Comparison of ENCODE assay signal across 1 cellular context in the genomic region with DNA sequence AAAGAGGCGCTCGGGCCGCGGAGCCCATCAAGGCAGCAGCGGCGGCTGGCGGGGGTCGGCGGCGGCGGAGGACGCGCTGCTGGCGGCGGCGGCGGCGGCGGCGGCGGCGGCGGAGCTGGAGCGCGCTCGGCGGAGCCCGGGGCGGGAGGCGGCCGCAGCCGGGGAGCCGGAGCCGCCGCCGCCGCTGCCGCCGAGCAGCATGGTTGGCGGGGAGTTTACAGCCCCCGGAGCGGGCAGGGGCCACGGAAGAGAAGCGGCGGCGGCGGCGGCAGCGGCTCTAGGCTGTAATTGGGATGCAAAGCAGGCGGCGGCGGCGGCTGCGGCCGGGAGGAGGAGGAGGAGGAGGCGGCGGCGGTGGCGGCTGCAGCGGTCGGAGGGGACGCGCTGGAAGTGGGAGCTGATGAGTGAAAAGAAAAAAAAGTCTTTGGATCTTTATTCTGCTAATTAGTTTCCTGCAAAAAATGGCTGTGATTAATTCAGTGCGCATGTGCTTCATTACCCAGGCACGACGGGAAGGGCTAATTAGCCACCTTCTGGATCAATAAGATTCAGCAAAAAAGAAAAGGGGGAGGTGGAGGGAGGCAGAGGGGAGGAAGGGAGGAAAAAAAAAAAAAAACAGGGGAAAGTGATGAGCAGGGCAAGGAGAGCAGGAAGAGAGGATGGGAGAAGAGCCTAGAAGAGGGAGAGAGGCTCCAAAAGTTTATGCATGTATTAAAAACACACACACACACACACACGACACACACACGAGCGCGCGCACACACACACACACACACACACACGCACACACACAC.
TF ChIP-seq lines count a peak whose summit lies in the region.

No MANE protein-coding gene starts in this region.

TF ChIP-seq in HCT116, 20 proteins besides CTCF, POLR2A, EP300 and RAD21 (continued from another document):
- TF ChIP-seq TCF7L2 (IDR thresholded peaks at IDR 0.05; ENCODE audit: borderline replicate concordance, extremely low read depth, insufficient read depth, insufficient read length) (no peak), FOSL1 (IDR thresholded peaks at IDR 0.05; ENCODE audit: low read depth) (no peak), ZNF274 (IDR thresholded peaks at IDR 0.05; ENCODE audit: low read depth, low read length) (no peak)
- TF ChIP-seq, protein P1, sequence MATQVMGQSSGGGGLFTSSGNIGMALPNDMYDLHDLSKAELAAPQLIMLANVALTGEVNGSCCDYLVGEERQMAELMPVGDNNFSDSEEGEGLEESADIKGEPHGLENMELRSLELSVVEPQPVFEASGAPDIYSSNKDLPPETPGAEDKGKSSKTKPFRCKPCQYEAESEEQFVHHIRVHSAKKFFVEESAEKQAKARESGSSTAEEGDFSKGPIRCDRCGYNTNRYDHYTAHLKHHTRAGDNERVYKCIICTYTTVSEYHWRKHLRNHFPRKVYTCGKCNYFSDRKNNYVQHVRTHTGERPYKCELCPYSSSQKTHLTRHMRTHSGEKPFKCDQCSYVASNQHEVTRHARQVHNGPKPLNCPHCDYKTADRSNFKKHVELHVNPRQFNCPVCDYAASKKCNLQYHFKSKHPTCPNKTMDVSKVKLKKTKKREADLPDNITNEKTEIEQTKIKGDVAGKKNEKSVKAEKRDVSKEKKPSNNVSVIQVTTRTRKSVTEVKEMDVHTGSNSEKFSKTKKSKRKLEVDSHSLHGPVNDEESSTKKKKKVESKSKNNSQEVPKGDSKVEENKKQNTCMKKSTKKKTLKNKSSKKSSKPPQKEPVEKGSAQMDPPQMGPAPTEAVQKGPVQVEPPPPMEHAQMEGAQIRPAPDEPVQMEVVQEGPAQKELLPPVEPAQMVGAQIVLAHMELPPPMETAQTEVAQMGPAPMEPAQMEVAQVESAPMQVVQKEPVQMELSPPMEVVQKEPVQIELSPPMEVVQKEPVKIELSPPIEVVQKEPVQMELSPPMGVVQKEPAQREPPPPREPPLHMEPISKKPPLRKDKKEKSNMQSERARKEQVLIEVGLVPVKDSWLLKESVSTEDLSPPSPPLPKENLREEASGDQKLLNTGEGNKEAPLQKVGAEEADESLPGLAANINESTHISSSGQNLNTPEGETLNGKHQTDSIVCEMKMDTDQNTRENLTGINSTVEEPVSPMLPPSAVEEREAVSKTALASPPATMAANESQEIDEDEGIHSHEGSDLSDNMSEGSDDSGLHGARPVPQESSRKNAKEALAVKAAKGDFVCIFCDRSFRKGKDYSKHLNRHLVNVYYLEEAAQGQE (IDR thresholded peaks at IDR 0.05; ENCODE audit: low read depth), result no peak
TF ChIP-seq in HCT116: peak in this region for 0.
